7 cellular contexts compared by ENCODE assay signal in the genomic region with DNA sequence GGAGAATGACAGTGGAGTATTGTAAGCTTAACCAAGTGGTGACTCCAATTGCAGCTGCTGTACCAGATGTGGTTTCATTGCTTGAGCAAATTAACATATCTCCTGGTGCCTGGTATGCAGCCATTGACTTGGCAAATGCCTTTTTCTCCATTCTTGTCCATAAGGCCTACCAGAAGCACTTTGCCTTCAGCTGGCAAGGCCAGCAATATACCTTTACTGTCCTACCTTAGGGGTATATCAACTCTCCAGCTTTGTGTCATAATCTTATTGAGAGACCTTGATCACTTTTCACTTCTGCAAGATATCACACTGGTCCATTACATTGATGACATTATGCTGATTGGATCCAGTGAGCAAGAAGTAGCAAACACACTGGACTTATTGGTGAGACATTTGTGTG. TPM values are rescaled to one million over a fixed set of nuclear protein-coding genes. Genes with fewer than 3 reads are reported as not detected.
"Had no signal": no experiment of that assay in that cellular context is flagged by ENCODE, and none has a peak within 500 bp of the region (broad histone marks: within the 10 kb centered on the region; RNA-seq: fewer than 3 reads in every experiment).

No MANE protein-coding gene starts in this region.

RNA-seq across cellular contexts. Expression of a gene that starts 39.0 kb away (rescaled TPM):
- total RNA-seq: GM23248, GM23338, H1, H4, H7, H9, HFFc6 had no signal
- polyA plus RNA-seq: GM23248, GM23338, H1 had no signal

RNA-seq across cellular contexts. Expression of a gene that starts 52.8 kb away (rescaled TPM):
- total RNA-seq: GM23248, GM23338, H1, H7 had no signal
- polyA plus RNA-seq: GM23248 had no signal
